In the genomic region with DNA sequence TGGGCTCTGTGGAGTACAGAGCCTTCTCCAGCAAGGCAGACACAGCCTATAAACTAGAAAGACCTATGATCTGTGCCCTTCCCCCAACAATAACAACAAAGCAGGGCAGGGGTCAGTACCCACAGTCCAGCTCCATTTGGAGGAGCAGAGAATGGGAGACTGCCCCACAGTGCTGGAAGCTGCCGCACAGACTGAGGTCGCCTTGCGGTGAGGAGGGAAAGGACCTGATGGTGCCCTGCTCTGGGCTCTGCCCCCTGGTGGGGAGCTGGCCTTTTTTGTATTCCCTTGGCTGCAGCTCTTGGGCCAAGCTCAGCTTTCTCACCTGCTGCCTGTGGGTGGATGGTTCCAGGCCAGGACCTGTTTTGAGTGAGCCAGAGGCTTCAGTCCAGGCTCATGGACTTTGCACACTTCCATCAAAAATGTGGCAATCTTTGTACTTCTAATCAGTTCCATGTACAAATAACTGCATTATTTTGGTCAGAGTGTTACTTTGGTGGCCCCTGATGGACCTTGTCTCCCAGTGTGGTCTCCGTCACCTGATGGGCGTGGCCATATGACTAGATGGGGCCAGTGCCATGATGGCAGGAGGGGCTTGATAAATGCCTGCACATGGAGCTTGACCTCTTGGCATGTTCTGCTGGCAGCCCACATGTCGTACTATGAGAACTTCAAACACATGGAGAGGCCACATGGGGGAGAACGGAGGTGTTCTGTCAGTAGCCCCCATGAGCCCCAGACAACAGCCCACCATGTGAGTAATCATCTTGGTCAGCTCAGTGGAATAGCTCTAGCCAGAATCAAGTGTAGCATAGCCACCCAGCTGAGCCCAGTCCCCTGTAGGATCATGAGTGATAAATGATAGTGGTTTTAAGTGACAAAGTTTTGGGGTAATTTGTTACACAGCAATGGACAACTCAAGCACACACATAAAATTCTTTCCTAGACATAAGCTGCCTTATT, we compare ENCODE assay signal across 8 cellular contexts.
DNase-seq lines count a peak whose midpoint lies in the region; ATAC-seq and TF ChIP-seq lines count a peak whose summit lies in the region.

No MANE protein-coding gene starts in this region.

- TF ChIP-seq CTCF in GM10248 (IDR thresholded peaks at IDR 0.05; ENCODE audit: control extremely low read depth, extremely low read depth, low read depth, missing control alignments), result peak; percentile 66

- CTCF ChIA-PET in GM10248 (lab: Yijun Ruan, JAX), result interaction anchor here (0.8 to 3.1 kb wide), 23 partner anchors 8 to 424 kb away, joined by 3 to 18 read pairs (median 5); a partner anchor contains a TSS

- ATAC-seq in HG03175 (IDR thresholded peaks at IDR 0.05; ENCODE audit: unreplicated experiment) (peak; percentile 62), HG03159 (IDR thresholded peaks at IDR 0.05; ENCODE audit: unreplicated experiment) (no peak)

- DNase-seq in GM10248 (ENCODE audit: extremely low spot score) (peak; percentile 84), SW480 (ENCODE audit: low spot score) (peak; percentile 58), amniotic epithelial cell (ENCODE audit: low read depth) (peak; percentile 35), iPS-NIHi11 (ENCODE audit: low spot score) (peak; percentile 82), cerebellar nuclear complex (lab: John Stamatoyannopoulos, UW) (no peak)
- DNase-seq in stimulated activated CD4-positive, alpha-beta T cell treated with anti-CD3 and anti-CD28 coated beads, Interleukin-4, amount 100 ng/mL, for 1 hour, result peak; percentile 65

- POLR2A ChIA-PET in GM10248 (lab: Yijun Ruan, JAX), result interaction anchor here (1.3 kb wide), 1 partner anchor 40 kb away, joined by 5 read pairs; a partner anchor contains a TSS

Comparison
In these comparisons a context has a peak if more than half of its experiments do, and no peak if none do; other contexts are left out.
1. DNase-seq: peak in GM10248 (single experiment), SW480 (single experiment), amniotic epithelial cell (single experiment), iPS-NIHi11 (single experiment) and stimulated activated CD4-positive, alpha-beta T cell treated with anti-CD3 and anti-CD28 coated beads, Interleukin-4, amount 100 ng/mL, for 1 hour (single experiment); none in cerebellar nuclear complex (0 of 2).